Comparison of ENCODE assay signal across 21 cellular contexts in genomic region chr9:100933656-100934055, GRCh38.
A peak's percentile ranks its signal among the peaks of the same experiment; 100 is the strongest.
DNase-seq lines count a peak whose midpoint lies in the region; ATAC-seq lines count a peak whose summit lies in the region.
"Had no signal": no experiment of that assay in that cellular context is flagged by ENCODE, and none has a peak within 500 bp of the region (broad histone marks: within the 10 kb centered on the region; RNA-seq: fewer than 3 reads in every experiment).

No MANE protein-coding gene starts in this region.

- H3K4me3 Mint-ChIP-seq in activated CD8-positive, alpha-beta T cell treated with anti-CD3 and anti-CD28 coated beads, Interleukin-2, amount 10 ng/mL, durations not matched to agents 7 days and 5 days = no peak overlapping the region
- H3K4me3 Mint-ChIP-seq: activated naive CD8-positive, alpha-beta T cell treated with anti-CD3 and anti-CD28 coated beads, Interleukin-2, amount 10 ng/mL, durations not matched to agents 7 days and 5 days; activated T-helper 17 cell treated with anti-CD3 and anti-CD28 coated beads, Interleukin-2, amount 50 U/mL, for 72 hours; stimulated activated naive B cell treated with anti-CD40 and anti-IgM and Interleukin-4, amounts not matched to agents 10 μg/mL and 1 μg/mL and 100 μg/mL, for 72 hours had no signal

- intact Hi-C loops in posterior cingulate gyrus (cut with DNase I) = no loop called here

- no peaks in the 10 kb centered on the region for H3K27me3 Mint-ChIP-seq in activated CD8-positive, alpha-beta T cell treated with anti-CD3 and anti-CD28 coated beads, Interleukin-2, amount 10 ng/mL, durations not matched to agents 7 days and 5 days (ENCODE audit: low read depth)
- H3K27me3 Mint-ChIP-seq: activated naive CD8-positive, alpha-beta T cell treated with anti-CD3 and anti-CD28 coated beads, Interleukin-2, amount 10 ng/mL, durations not matched to agents 7 days and 5 days; activated T-helper 17 cell treated with anti-CD3 and anti-CD28 coated beads, Interleukin-2, amount 50 U/mL, for 72 hours; stimulated activated naive B cell treated with anti-CD40 and anti-IgM and Interleukin-4, amounts not matched to agents 10 μg/mL and 1 μg/mL and 100 μg/mL, for 72 hours had no signal

- no peak for ATAC-seq in activated CD8-positive, alpha-beta T cell treated with anti-CD3 and anti-CD28 coated beads, Interleukin-2, amount 10 ng/mL, durations not matched to agents 7 days and 5 days
- ATAC-seq: activated T-helper 17 cell treated with anti-CD3 and anti-CD28 coated beads, Interleukin-2, amount 50 U/mL, for 72 hours; stimulated activated naive B cell treated with anti-CD40 and anti-IgM and Interleukin-4, amounts not matched to agents 10 μg/mL and 1 μg/mL and 100 μg/mL, for 72 hours had no signal

- peak; percentile 15 for DNase-seq in EH (ENCODE audit: low read depth)
- peak; percentile 21 for DNase-seq in LHCN-M2 (ENCODE audit: low read depth)
- peak; percentile 83 for DNase-seq in astrocyte of the hippocampus (ENCODE audit: low read depth, low spot score)
- peak; percentile 31 for DNase-seq in glomerular visceral epithelial cell (ENCODE audit: extremely low spot score)
- DNase-seq in posterior cingulate gyrus = no peak
- no peak for DNase-seq in NCI-H1930 (lab: John Stamatoyannopoulos, UW)
- DNase-seq in activated CD8-positive, alpha-beta T cell treated with anti-CD3 and anti-CD28 coated beads, Interleukin-2, amount 10 ng/mL, durations not matched to agents 7 days and 5 days = no peak
- no peak for DNase-seq in stimulated activated CD4-positive, alpha-beta T cell treated with anti-CD3 and anti-CD28 coated beads, Interleukin-4, amount 100 ng/mL, for 4 hours
- DNase-seq: activated CD4-positive, alpha-beta T cell treated with anti-CD3 and anti-CD28 coated beads, Interleukin-2, amount 50 U/mL, for 1 hour; activated CD8-positive, alpha-beta memory T cell treated with anti-CD3 and anti-CD28 coated beads, Interleukin-2, amount 50 U/mL, for 4 hours; activated naive CD8-positive, alpha-beta T cell treated with anti-CD3 and anti-CD28 coated beads, Interleukin-2, amount 10 ng/mL, durations not matched to agents 7 days and 5 days; cortex of kidney; DMS153; foreskin melanocyte; GF-D8; Kasumi-1; NCI-H510A; Peyer's patch; stimulated activated naive B cell treated with anti-CD40 and anti-IgM and Interleukin-4, amounts not matched to agents 10 μg/mL and 1 μg/mL and 100 μg/mL, for 72 hours; T-helper 2 cell had no signal

- CTCF ChIA-PET in activated CD8-positive, alpha-beta T cell treated with anti-CD3 and anti-CD28 coated beads, Interleukin-2, amount 10 ng/mL, durations not matched to agents 7 days and 5 days (lab: Charles Lee) = no interaction called here

- POLR2A ChIA-PET in activated CD8-positive, alpha-beta T cell treated with anti-CD3 and anti-CD28 coated beads, Interleukin-2, amount 10 ng/mL, durations not matched to agents 7 days and 5 days (lab: Charles Lee) = interaction anchor here (0.6 kb wide), 1 partner anchor 50 kb away, joined by 4 read pairs; no protein-coding TSS in a partner anchor

- no peaks in the 10 kb centered on the region for H3K36me3 Mint-ChIP-seq in activated CD8-positive, alpha-beta T cell treated with anti-CD3 and anti-CD28 coated beads, Interleukin-2, amount 10 ng/mL, durations not matched to agents 7 days and 5 days (ENCODE audit: low read depth)
- H3K36me3 Mint-ChIP-seq: activated naive CD8-positive, alpha-beta T cell treated with anti-CD3 and anti-CD28 coated beads, Interleukin-2, amount 10 ng/mL, durations not matched to agents 7 days and 5 days; stimulated activated naive B cell treated with anti-CD40 and anti-IgM and Interleukin-4, amounts not matched to agents 10 μg/mL and 1 μg/mL and 100 μg/mL, for 72 hours had no signal

- H3K4me1 Mint-ChIP-seq in activated CD8-positive, alpha-beta T cell treated with anti-CD3 and anti-CD28 coated beads, Interleukin-2, amount 10 ng/mL, durations not matched to agents 7 days and 5 days (ENCODE audit: low read depth) = no peaks in the 10 kb centered on the region
- H3K4me1 Mint-ChIP-seq: activated naive CD8-positive, alpha-beta T cell treated with anti-CD3 and anti-CD28 coated beads, Interleukin-2, amount 10 ng/mL, durations not matched to agents 7 days and 5 days; activated T-helper 17 cell treated with anti-CD3 and anti-CD28 coated beads, Interleukin-2, amount 50 U/mL, for 72 hours; stimulated activated naive B cell treated with anti-CD40 and anti-IgM and Interleukin-4, amounts not matched to agents 10 μg/mL and 1 μg/mL and 100 μg/mL, for 72 hours had no signal

- H3K9me3 Mint-ChIP-seq in activated CD8-positive, alpha-beta T cell treated with anti-CD3 and anti-CD28 coated beads, Interleukin-2, amount 10 ng/mL, durations not matched to agents 7 days and 5 days (ENCODE audit: insufficient read depth) = no peaks in the 10 kb centered on the region

- no peak overlapping the region for H3K27ac Mint-ChIP-seq in activated CD8-positive, alpha-beta T cell treated with anti-CD3 and anti-CD28 coated beads, Interleukin-2, amount 10 ng/mL, durations not matched to agents 7 days and 5 days
- H3K27ac Mint-ChIP-seq: activated naive CD8-positive, alpha-beta T cell treated with anti-CD3 and anti-CD28 coated beads, Interleukin-2, amount 10 ng/mL, durations not matched to agents 7 days and 5 days; activated T-helper 17 cell treated with anti-CD3 and anti-CD28 coated beads, Interleukin-2, amount 50 U/mL, for 72 hours; stimulated activated naive B cell treated with anti-CD40 and anti-IgM and Interleukin-4, amounts not matched to agents 10 μg/mL and 1 μg/mL and 100 μg/mL, for 72 hours had no signal

Comparison
In these comparisons a context has a peak if more than half of its experiments do, and no peak if none do; other contexts are left out.
1. DNase-seq: peak in EH (single experiment), LHCN-M2 (single experiment), astrocyte of the hippocampus (single experiment) and glomerular visceral epithelial cell (single experiment); none in posterior cingulate gyrus (0 of 10), NCI-H1930 (0 of 2), activated CD8-positive, alpha-beta T cell treated with anti-CD3 and anti-CD28 coated beads, Interleukin-2, amount 10 ng/mL, durations not matched to agents 7 days and 5 days (single experiment) and stimulated activated CD4-positive, alpha-beta T cell treated with anti-CD3 and anti-CD28 coated beads, Interleukin-4, amount 100 ng/mL, for 4 hours (0 of 2).